ENCODE assay signal across 10 cellular contexts in the genomic region with DNA sequence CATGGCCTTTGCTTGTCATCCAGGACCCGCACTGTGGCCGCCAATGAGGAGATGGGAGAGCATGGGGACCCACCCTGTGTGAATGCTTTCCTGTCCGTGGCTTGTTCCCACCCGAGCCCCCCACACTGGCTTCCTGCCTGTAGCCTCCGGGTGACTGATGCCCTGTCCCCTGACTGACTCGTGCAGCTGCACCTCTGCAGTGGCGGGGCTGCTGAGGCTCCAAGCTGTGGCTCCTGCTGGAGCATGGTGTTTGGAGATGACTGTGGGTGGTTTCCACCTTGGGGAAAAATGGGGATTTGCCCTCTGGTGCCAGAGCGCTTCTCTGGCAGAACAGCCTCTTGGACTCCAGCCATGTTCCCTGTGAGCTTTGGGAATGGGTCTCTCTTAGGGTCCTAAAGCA. TPM values are rescaled to one million over a fixed set of nuclear protein-coding genes. Genes with fewer than 3 reads are reported as not detected.
DNase-seq lines count a peak whose midpoint lies in the region; ATAC-seq and TF ChIP-seq lines count a peak whose summit lies in the region.
"Had no signal": no experiment of that assay in that cellular context is flagged by ENCODE, and none has a peak within 500 bp of the region (broad histone marks: within the 10 kb centered on the region; RNA-seq: fewer than 3 reads in every experiment).

No MANE protein-coding gene starts in this region.

- POLR2A ChIA-PET in activated CD8-positive, alpha-beta T cell treated with anti-CD3 and anti-CD28 coated beads for 36 hours (lab: Charles Lee) = interaction anchor here (0.8 to 3.5 kb wide), 3 partner anchors 13 to 221 kb away, joined by 3 to 14 read pairs (median 3); no protein-coding TSS in a partner anchor

- H3K36me3 Mint-ChIP-seq in activated CD8-positive, alpha-beta T cell treated with anti-CD3 and anti-CD28 coated beads for 36 hours (ENCODE audit: low read depth) = peaks cover 6% of the 10 kb centered on the region
- peaks cover 12% of the 10 kb centered on the region for H3K36me3 Mint-ChIP-seq in memory B cell

- intact Hi-C loops in activated CD8-positive, alpha-beta T cell treated with anti-CD3 and anti-CD28 coated beads for 36 hours (cut with micrococcal nuclease) = no loop called here
- intact Hi-C loops in adrenal gland (cut with DNase I) = no loop called here

- no peak for TF ChIP-seq CTCF in activated CD8-positive, alpha-beta T cell treated with anti-CD3 and anti-CD28 coated beads for 36 hours (IDR thresholded peaks at IDR 0.05)
- TF ChIP-seq CTCF in foreskin fibroblast (IDR thresholded peaks at IDR 0.05; ENCODE audit: low read depth, low read length) (no peak), GM13977 (IDR thresholded peaks at IDR 0.05; ENCODE audit: extremely low read depth, insufficient read depth, missing control alignments) (no peak), adrenal gland (IDR thresholded peaks at IDR 0.05) (no peak)

- no peaks in the 10 kb centered on the region for H3K9me3 Mint-ChIP-seq in activated CD8-positive, alpha-beta T cell treated with anti-CD3 and anti-CD28 coated beads for 36 hours
- no peaks in the 10 kb centered on the region for H3K9me3 Mint-ChIP-seq in memory B cell

- peak; percentile 20 for DNase-seq in stimulated activated CD4-positive, alpha-beta T cell treated with anti-CD3 and anti-CD28 coated beads, Interleukin-1b, Interleukin-23, amount 100 ng/mL, for 48 hours
- DNase-seq in stimulated activated CD4-positive, alpha-beta T cell treated with anti-CD3 and anti-CD28 coated beads, Interleukin-4, amount 100 ng/mL, for 1 hour = no peak
- DNase-seq in activated CD8-positive, alpha-beta T cell treated with anti-CD3 and anti-CD28 coated beads for 36 hours = peak; percentile 48
- DNase-seq in memory B cell (ENCODE audit: low spot score in 2 of 2) (no peak), foreskin fibroblast (no peak), GF-D8 (lab: John Stamatoyannopoulos, UW) (no peak), GM13977 (ENCODE audit: low spot score) (no peak), adrenal gland (no peak)
- DNase-seq: DMS53, NCI-H1105 had no signal

- in situ Hi-C loops in GM13977 (cut with MboI; ENCODE audit: low pct_unique_long_range_greater_than_20kb, low sequenced_read_pairs, unreplicated experiment) = no loop called here

- peak overlapping the region; percentile 23 for H3K27ac Mint-ChIP-seq in activated CD8-positive, alpha-beta T cell treated with anti-CD3 and anti-CD28 coated beads for 36 hours
- H3K27ac Mint-ChIP-seq in memory B cell = peak overlapping the region; percentile 98

- no peaks in the 10 kb centered on the region for H3K27me3 ChIP-seq in adrenal gland

- H3K9me3 ChIP-seq in adrenal gland (replicated peaks in 1 of 3) = no peaks in the 10 kb centered on the region

- H3K4me3 Mint-ChIP-seq in activated CD8-positive, alpha-beta T cell treated with anti-CD3 and anti-CD28 coated beads for 36 hours = peak overlapping the region; percentile 92
- peak overlapping the region; percentile 98 for H3K4me3 Mint-ChIP-seq in memory B cell

- CTCF ChIA-PET in activated CD8-positive, alpha-beta T cell treated with anti-CD3 and anti-CD28 coated beads for 36 hours (lab: Charles Lee) = interaction anchor here (2.0 kb wide), 1 partner anchor 305 kb away, joined by 9 read pairs; no protein-coding TSS in a partner anchor

- WGBS in adrenal gland, 4 donors = 54 to 72% (median 60%) methylated on average over 1 to 8 of the region's 8 CpGs

- no peak overlapping the region for H3K27ac ChIP-seq in adrenal gland

- peaks cover 4 to 5% of the 10 kb centered on the region in 2 donors for H3K4me1 ChIP-seq in adrenal gland (replicated peaks in 1 of 2)

- H3K4me1 Mint-ChIP-seq in activated CD8-positive, alpha-beta T cell treated with anti-CD3 and anti-CD28 coated beads for 36 hours (ENCODE audit: low read depth) = peaks cover 45% of the 10 kb centered on the region
- peaks cover 46% of the 10 kb centered on the region for H3K4me1 Mint-ChIP-seq in memory B cell

- no peak for ATAC-seq in activated CD8-positive, alpha-beta T cell treated with anti-CD3 and anti-CD28 coated beads for 36 hours
- ATAC-seq in memory B cell (ENCODE audit: low read depth) = no peak

- peaks cover 3% of the 10 kb centered on the region for H3K27me3 Mint-ChIP-seq in activated CD8-positive, alpha-beta T cell treated with anti-CD3 and anti-CD28 coated beads for 36 hours
- no peaks in the 10 kb centered on the region for H3K27me3 Mint-ChIP-seq in memory B cell

- no peaks in the 10 kb centered on the region for H3K36me3 ChIP-seq in adrenal gland (replicated peaks in 1 of 2)

- no peak for TF ChIP-seq POLR2A in adrenal gland (IDR thresholded peaks at IDR 0.05)

- H3K4me3 ChIP-seq in foreskin fibroblast (ENCODE audit: low read depth in 1 of 2, low read length in 2 of 2) (peak overlapping the region in 1 of 2 donors; percentile 13), adrenal gland (no peak overlapping the region)

RNA-seq across cellular contexts. Expression of a gene that starts 2.1 kb away (rescaled TPM):
- 10 to 100 TPM; 13.8 TPM for total RNA-seq in activated CD8-positive, alpha-beta T cell treated with anti-CD3 and anti-CD28 coated beads for 36 hours
- 1 to 10 TPM; 3.6 to 9.4 (median 7.4) TPM for total RNA-seq in adrenal gland
- 1 to 10 TPM; 2.3 to 4.5 (median 3.9) TPM for polyA plus RNA-seq in adrenal gland

Comparison
In these comparisons a context has a peak if more than half of its experiments do, and no peak if none do; other contexts are left out.
1. DNase-seq: peak in stimulated activated CD4-positive, alpha-beta T cell treated with anti-CD3 and anti-CD28 coated beads, Interleukin-1b, Interleukin-23, amount 100 ng/mL, for 48 hours (single experiment) and activated CD8-positive, alpha-beta T cell treated with anti-CD3 and anti-CD28 coated beads for 36 hours (single experiment); none in stimulated activated CD4-positive, alpha-beta T cell treated with anti-CD3 and anti-CD28 coated beads, Interleukin-4, amount 100 ng/mL, for 1 hour (single experiment), memory B cell (0 of 2), foreskin fibroblast (0 of 2), GF-D8 (single experiment), GM13977 (single experiment) and adrenal gland (0 of 7).